In genomic region chr4:36290641-36291040, GRCh38 we compare ENCODE assay signal across 22 cellular contexts. TPM values are rescaled to one million over a fixed set of nuclear protein-coding genes. Genes with fewer than 3 reads are reported as not detected.
DNase-seq lines count a peak whose midpoint lies in the region; ATAC-seq, FAIRE-seq and TF ChIP-seq lines count a peak whose summit lies in the region.
"Had no signal": no experiment of that assay in that cellular context is flagged by ENCODE, and none has a peak within 500 bp of the region (broad histone marks: within the 10 kb centered on the region; RNA-seq: fewer than 3 reads in every experiment).

No MANE protein-coding gene starts in this region.

- H3K9me3 ChIP-seq in small intestine (ENCODE audit: control insufficient read depth, low read depth), result no peaks in the 10 kb centered on the region
- H3K9me3 ChIP-seq: BLaER1 treated with 17β-estradiol and CSF1 and Interleukin-3, amounts not matched to agents 10 nM and 100 nM; SK-N-SH had no signal

- no peak for DNase-seq in GM19239 (ENCODE audit: insufficient read length, low spot score)
- peak; percentile 73 for DNase-seq in LoVo (ENCODE audit: low spot score)
- DNase-seq in effector memory CD8-positive, alpha-beta T cell, result no peak
- DNase-seq in small intestine, result peak; percentile 86
- no peak for DNase-seq in progenitor cell of endocrine pancreas (ENCODE audit: low spot score, unreplicated experiment)
- DNase-seq: CD8-positive, alpha-beta T cell; DMS53; EL; KG1; NCI-H146; NCI-H2081 treated with DMSO at 0.1 percent for 48 hours; NCI-H510A; NCI-H774; PC-3; RPMI8226; SHP77 treated with DMSO at 0.1 percent for 48 hours; SK-N-SH had no signal

- no peak overlapping the region for H3K27ac ChIP-seq in small intestine (ENCODE audit: low read depth in 1 of 2, low read length in 1 of 2)
- H3K27ac ChIP-seq: BLaER1 treated with 17β-estradiol and CSF1 and Interleukin-3, amounts not matched to agents 10 nM and 100 nM had no signal

- no peak overlapping the region for H3K4me3 ChIP-seq in small intestine (ENCODE audit: low read depth in 1 of 2, low read length in 2 of 2)
- H3K4me3 ChIP-seq: BLaER1 treated with 17β-estradiol and CSF1 and Interleukin-3, amounts not matched to agents 10 nM and 100 nM had no signal

- H3K4me1 ChIP-seq in small intestine (ENCODE audit: control insufficient read depth in 2 of 2, insufficient read depth in 1 of 2, low read depth in 1 of 2, low read length in 1 of 2), result peaks cover 0 to 2% of the 10 kb centered on the region in 2 donors

- peak overlapping the region; percentile 49 to 98 for H3K27ac Mint-ChIP-seq in effector memory CD8-positive, alpha-beta T cell
- H3K27ac Mint-ChIP-seq in progenitor cell of endocrine pancreas, result no peak overlapping the region
- H3K27ac Mint-ChIP-seq: CD8-positive, alpha-beta T cell had no signal

- no peaks in the 10 kb centered on the region for H3K27me3 Mint-ChIP-seq in effector memory CD8-positive, alpha-beta T cell
- no peaks in the 10 kb centered on the region for H3K27me3 Mint-ChIP-seq in progenitor cell of endocrine pancreas

- H3K4me3 Mint-ChIP-seq in effector memory CD8-positive, alpha-beta T cell, result peak overlapping the region in 1 of 2 donors; percentile 68
- H3K4me3 Mint-ChIP-seq in progenitor cell of endocrine pancreas (ENCODE audit: low read depth), result no peak overlapping the region
- H3K4me3 Mint-ChIP-seq: CD8-positive, alpha-beta T cell had no signal

- peaks cover 8% of the 10 kb centered on the region for H3K36me3 Mint-ChIP-seq in effector memory CD8-positive, alpha-beta T cell (ENCODE audit: insufficient read depth)
- H3K36me3 Mint-ChIP-seq in progenitor cell of endocrine pancreas (ENCODE audit: insufficient read depth), result no peaks in the 10 kb centered on the region
- H3K36me3 Mint-ChIP-seq: CD8-positive, alpha-beta T cell had no signal

- peaks cover 0 to 5% of the 10 kb centered on the region in 2 donors for H3K9me3 Mint-ChIP-seq in effector memory CD8-positive, alpha-beta T cell
- H3K9me3 Mint-ChIP-seq in progenitor cell of endocrine pancreas (ENCODE audit: low read depth), result peaks cover 6% of the 10 kb centered on the region

- peak; percentile 68 for FAIRE-seq in GM19239 (lab: Jason Lieb, UNC)
- peak; percentile 65 for FAIRE-seq in small intestine (lab: Jason Lieb, UNC)

- WGBS in small intestine, 3 donors, result 16 to 55% (median 41%) methylated on average over 2 of the region's 2 CpGs

- H3K4me1 Mint-ChIP-seq in effector memory CD8-positive, alpha-beta T cell (ENCODE audit: low read depth in 2 of 2), result peaks cover 29 to 56% of the 10 kb centered on the region in 2 donors
- peaks cover 11% of the 10 kb centered on the region for H3K4me1 Mint-ChIP-seq in progenitor cell of endocrine pancreas (ENCODE audit: low read depth)

- no peak for TF ChIP-seq CTCF in progenitor cell of endocrine pancreas (IDR thresholded peaks at IDR 0.05; ENCODE audit: unreplicated experiment)

- no peak for ATAC-seq in effector memory CD8-positive, alpha-beta T cell (replicated peaks)
- ATAC-seq in HG03135 (IDR thresholded peaks at IDR 0.05; ENCODE audit: unreplicated experiment), result no peak
- no peak for ATAC-seq in HG02973 (IDR thresholded peaks at IDR 0.05; ENCODE audit: unreplicated experiment)
- ATAC-seq: CD8-positive, alpha-beta T cell; PC-3 had no signal

- no peaks in the 10 kb centered on the region for H3K27me3 ChIP-seq in small intestine (ENCODE audit: control insufficient read depth in 2 of 2, insufficient read depth in 2 of 2, low read length in 2 of 2)
- H3K27me3 ChIP-seq: BLaER1 treated with 17β-estradiol and CSF1 and Interleukin-3, amounts not matched to agents 10 nM and 100 nM had no signal

- no peaks in the 10 kb centered on the region for H3K36me3 ChIP-seq in small intestine (ENCODE audit: control insufficient read depth in 2 of 2, insufficient read depth in 2 of 2, low read length in 2 of 2)
- H3K36me3 ChIP-seq: BLaER1 treated with 17β-estradiol and CSF1 and Interleukin-3, amounts not matched to agents 10 nM and 100 nM had no signal

RNA-seq across cellular contexts. Expression of gene DTHD1, which starts 9.2 kb away (rescaled TPM):
- under 1 TPM in 2 of 3 donors, not detected in 1; 0.01 to 0.27 TPM for polyA plus RNA-seq in small intestine
- total RNA-seq in progenitor cell of endocrine pancreas, result 0.12 and 0.29 TPM in 2 replicates
- total RNA-seq: H4, M059J, PC-3 had no signal
- polyA plus RNA-seq: SK-N-SH had no signal

RNA-seq across cellular contexts. Expression of gene ARAP2, which starts 46.3 kb away (rescaled TPM):
- 10 to 100 TPM in 2 of 3 donors, 1 to 10 TPM in 1; 3.2 to 14.1 (median 13.2) TPM for polyA plus RNA-seq in small intestine
- 9.2 and 11.6 TPM in 2 replicates for total RNA-seq in progenitor cell of endocrine pancreas
- polyA plus RNA-seq: SK-N-SH had no signal

Comparison
In these comparisons a context has a peak if more than half of its experiments do, and no peak if none do; other contexts are left out.
1. DNase-seq: peak in LoVo (single experiment) and small intestine (single experiment); none in GM19239 (single experiment), effector memory CD8-positive, alpha-beta T cell (0 of 3) and progenitor cell of endocrine pancreas (single experiment).